10 cellular contexts compared by ENCODE assay signal in genomic region chr9:79817469-79818004, GRCh38.
A peak's percentile ranks its signal among the peaks of the same experiment; 100 is the strongest.
DNase-seq lines count a peak whose midpoint lies in the region; ATAC-seq and TF ChIP-seq lines count a peak whose summit lies in the region.
"Had no signal": no experiment of that assay in that cellular context is flagged by ENCODE, and none has a peak within 500 bp of the region (broad histone marks: within the 10 kb centered on the region; RNA-seq: fewer than 3 reads in every experiment).

No MANE protein-coding gene starts in this region.

- H3K4me3 ChIP-seq in breast epithelium (no peak overlapping the region), A673 (ENCODE audit: low read depth, low read length, poor library complexity, severe bottlenecking) (no peak overlapping the region)
- H3K4me3 ChIP-seq: lung had no signal

- H3K4me1 ChIP-seq in breast epithelium (no peaks in the 10 kb centered on the region), A673 (ENCODE audit: insufficient read depth, low read length, poor library complexity, severe bottlenecking) (peaks cover 13% of the 10 kb centered on the region)

- no TSS peak for BruUV-seq in A673 (replicated peaks; lab: Mats Ljungman, UMichigan)

- peaks cover 0 to 5% of the 10 kb centered on the region in 2 donors for H3K9me3 Mint-ChIP-seq in effector memory CD8-positive, alpha-beta T cell

- intact Hi-C loops in breast epithelium (cut with DNase I; ENCODE audit: low total_unique reads): no loop called here
- intact Hi-C loops in A673 (cut with micrococcal nuclease; ENCODE audit: unreplicated experiment): no loop called here

- H3K36me3 ChIP-seq in breast epithelium: no peaks in the 10 kb centered on the region
- H3K36me3 ChIP-seq in A673 (ENCODE audit: insufficient read depth, low read length, poor library complexity, severe bottlenecking): no peaks in the 10 kb centered on the region

- H3K4me3 Mint-ChIP-seq in effector memory CD8-positive, alpha-beta T cell: no peak overlapping the region

- no peak overlapping the region for H3K27ac Mint-ChIP-seq in effector memory CD8-positive, alpha-beta T cell

- ATAC-seq in GM19438 (IDR thresholded peaks at IDR 0.05; ENCODE audit: low read depth, unreplicated experiment) (peak; percentile 89), HG03097 (IDR thresholded peaks at IDR 0.05; ENCODE audit: low FRiP score, unreplicated experiment) (peak; percentile 85)
- ATAC-seq in effector memory CD8-positive, alpha-beta T cell (replicated peaks): peak; percentile 41

- CTCF ChIA-PET in A673 (lab: Charles Lee): no interaction called here

- in situ Hi-C loops in Caki2 (cut with HindIII; ENCODE audit: low pct_unique_long_range_greater_than_20kb, low sequenced_read_pairs): no loop called here

- H3K4me1 Mint-ChIP-seq in effector memory CD8-positive, alpha-beta T cell (ENCODE audit: low read depth in 2 of 2): peaks cover 12 to 17% of the 10 kb centered on the region in 2 donors

- TF ChIP-seq POLR2A in breast epithelium (IDR thresholded peaks at IDR 0.05): no peak

- peak; percentile 74 for DNase-seq in Caki2 (ENCODE audit: low read depth)
- DNase-seq in effector memory CD8-positive, alpha-beta T cell: no peak
- DNase-seq in breast epithelium (ENCODE audit: low spot score in 2 of 2): no peak
- no peak for DNase-seq in NCI-H510A treated with DMSO at 0.1 percent for 48 hours (lab: John Stamatoyannopoulos, UW)
- no peak for DNase-seq in A673 (ENCODE audit: low spot score)
- DNase-seq in GDM1 (lab: John Stamatoyannopoulos, UW): no peak
- DNase-seq: DND-41 had no signal

- peaks cover 10 to 11% of the 10 kb centered on the region in 2 donors for H3K27me3 Mint-ChIP-seq in effector memory CD8-positive, alpha-beta T cell

- no peaks in the 10 kb centered on the region for H3K27me3 ChIP-seq in breast epithelium
- H3K27me3 ChIP-seq in A673 (replicated peaks; ENCODE audit: insufficient read depth, low read depth, low read length, poor library complexity): no peaks in the 10 kb centered on the region

- TF ChIP-seq CTCF in breast epithelium (IDR thresholded peaks at IDR 0.05) (no peak), A673 (conservative IDR thresholded peaks at IDR 0.05; ENCODE audit: low read depth, low read length) (no peak)

- POLR2A ChIA-PET in A673 (lab: Charles Lee; ENCODE audit: low non-redundant PET): no interaction called here

- H3K27ac ChIP-seq in breast epithelium (no peak overlapping the region), A673 (ENCODE audit: low read depth, low read length, poor library complexity, severe bottlenecking) (no peak overlapping the region)

- H3K9me3 ChIP-seq in breast epithelium (no peaks in the 10 kb centered on the region), A673 (ENCODE audit: low read depth, low read length, poor library complexity, severe bottlenecking) (no peaks in the 10 kb centered on the region)

- H3K36me3 Mint-ChIP-seq in effector memory CD8-positive, alpha-beta T cell (ENCODE audit: insufficient read depth): no peaks in the 10 kb centered on the region
